ENCODE assay signal across 9 cellular contexts in genomic region chr7:129824291-129825004, GRCh38.
A peak's percentile ranks its signal among the peaks of the same experiment; 100 is the strongest.
DNase-seq lines count a peak whose midpoint lies in the region; ATAC-seq and TF ChIP-seq lines count a peak whose summit lies in the region.
"Had no signal": no experiment of that assay in that cellular context is flagged by ENCODE, and none has a peak within 500 bp of the region (broad histone marks: within the 10 kb centered on the region; RNA-seq: fewer than 3 reads in every experiment).

No MANE protein-coding gene starts in this region.

- ATAC-seq in HG02798 (IDR thresholded peaks at IDR 0.05; ENCODE audit: poor library complexity, unreplicated experiment) = no peak

- H3F3A ChIP-seq in GM23248 (ENCODE audit: insufficient read depth) (0 out of 2 replicates have a peak, but pooled peaks cover 1% of the 10 kb centered on the region), SU-DHL-6 (ENCODE audit: insufficient read depth) (no peaks in the 10 kb centered on the region)

- H3K4me1 ChIP-seq in GM23248 (ENCODE audit: insufficient read depth) (no peaks in the 10 kb centered on the region), skeletal muscle satellite cell (ENCODE audit: control insufficient read depth, insufficient read depth, low read length) (peaks cover 12% of the 10 kb centered on the region)

- no peaks in the 10 kb centered on the region for H3K79me2 ChIP-seq in GM23248 (ENCODE audit: insufficient read depth)
- H3K79me2 ChIP-seq in SU-DHL-6 (ENCODE audit: insufficient read depth, low read length) = no peaks in the 10 kb centered on the region

- H3K9me3 ChIP-seq in GM23248 (ENCODE audit: low read depth) = no peaks in the 10 kb centered on the region
- no peaks in the 10 kb centered on the region for H3K9me3 ChIP-seq in SU-DHL-6 (ENCODE audit: insufficient read depth, low read length)
- no peaks in the 10 kb centered on the region for H3K9me3 ChIP-seq in skeletal muscle satellite cell (replicated peaks; ENCODE audit: low read length)

- H3K9me2 ChIP-seq in GM23248 (ENCODE audit: insufficient read depth) (no peaks in the 10 kb centered on the region), SU-DHL-6 (replicated peaks; ENCODE audit: insufficient read depth, low read length) (no peaks in the 10 kb centered on the region)

- H3K27ac ChIP-seq in GM23248 (no peak overlapping the region), SU-DHL-6 (ENCODE audit: low read depth, low read length) (no peak overlapping the region)

- H2AFZ ChIP-seq in GM23248 (peak overlapping the region; percentile 82), SU-DHL-6 (ENCODE audit: low read depth, low read length, severe bottlenecking) (peak overlapping the region; percentile 77)

- DNase-seq in GM23248 (no peak), fibroblast of the aortic adventitia (ENCODE audit: low read depth) (no peak), Kasumi-1 (lab: John Stamatoyannopoulos, UW) (no peak), NCI-H82 (lab: John Stamatoyannopoulos, UW) (no peak), cortex of kidney (lab: John Stamatoyannopoulos, UW) (no peak)
- DNase-seq: GOT3 had no signal

- H3K4me2 ChIP-seq in GM23248 (ENCODE audit: unreplicated experiment) (peak overlapping the region; percentile 78), SU-DHL-6 (ENCODE audit: low read depth, low read length, poor library complexity, severe bottlenecking) (peak overlapping the region; percentile 69), skeletal muscle satellite cell (ENCODE audit: low read length) (peak overlapping the region; percentile 98)

- TF ChIP-seq CTCF in SU-DHL-6 (IDR thresholded peaks at IDR 0.05; ENCODE audit: insufficient read depth, low read length, poor library complexity, severe bottlenecking) (no peak), fibroblast of the aortic adventitia (IDR thresholded peaks at IDR 0.05; ENCODE audit: insufficient read depth, low read length) (no peak)

- H4K20me1 ChIP-seq in GM23248 (ENCODE audit: insufficient read depth) (no peaks in the 10 kb centered on the region), SU-DHL-6 (ENCODE audit: low read depth, low read length) (no peaks in the 10 kb centered on the region)

- H3K4me3 ChIP-seq in GM23248 (peak overlapping the region; percentile 83), SU-DHL-6 (ENCODE audit: insufficient read depth, low read length, poor library complexity, severe bottlenecking) (peak overlapping the region; percentile 71), fibroblast of the aortic adventitia (ENCODE audit: low read depth, low read length) (peak overlapping the region; percentile 74), skeletal muscle satellite cell (ENCODE audit: low read length) (peak overlapping the region; percentile 93)

- no peaks in the 10 kb centered on the region for H3K36me3 ChIP-seq in GM23248 (ENCODE audit: low read depth)
- no peaks in the 10 kb centered on the region for H3K36me3 ChIP-seq in SU-DHL-6 (ENCODE audit: low read length)
- H3K36me3 ChIP-seq in skeletal muscle satellite cell (ENCODE audit: insufficient read depth, low read length) = no peaks in the 10 kb centered on the region

- WGBS in GM23248 (ENCODE audit: low coverage in 1 of 2, low lambda C conversion rate in 2 of 2, missing lambda C conversion rate in 2 of 2), 2 experiments = 75 to 77% methylated on average over 19 to 20 of the region's 20 CpGs

- in situ Hi-C loops in GM23248 (cut with MboI) = loop anchor here (10.0 to 25.0 kb wide), 2 partner anchors 160 to 462 kb away; no protein-coding TSS in a partner anchor

- peak overlapping the region; percentile 72; the same call in 1 of the 2 replicates for H3K9ac ChIP-seq in GM23248
- peak overlapping the region; percentile 61 for H3K9ac ChIP-seq in SU-DHL-6 (ENCODE audit: low read length)
- peak overlapping the region; percentile 87 for H3K9ac ChIP-seq in skeletal muscle satellite cell (ENCODE audit: low read depth, low read length)

- H3K27me3 ChIP-seq in GM23248 (replicated peaks; ENCODE audit: insufficient read depth) (no peaks in the 10 kb centered on the region), SU-DHL-6 (ENCODE audit: low read length) (no peaks in the 10 kb centered on the region), skeletal muscle satellite cell (ENCODE audit: control insufficient read depth, insufficient read depth, low read length) (no peaks in the 10 kb centered on the region)
